ENCODE assay signal across 1 cellular context in the genomic region with DNA sequence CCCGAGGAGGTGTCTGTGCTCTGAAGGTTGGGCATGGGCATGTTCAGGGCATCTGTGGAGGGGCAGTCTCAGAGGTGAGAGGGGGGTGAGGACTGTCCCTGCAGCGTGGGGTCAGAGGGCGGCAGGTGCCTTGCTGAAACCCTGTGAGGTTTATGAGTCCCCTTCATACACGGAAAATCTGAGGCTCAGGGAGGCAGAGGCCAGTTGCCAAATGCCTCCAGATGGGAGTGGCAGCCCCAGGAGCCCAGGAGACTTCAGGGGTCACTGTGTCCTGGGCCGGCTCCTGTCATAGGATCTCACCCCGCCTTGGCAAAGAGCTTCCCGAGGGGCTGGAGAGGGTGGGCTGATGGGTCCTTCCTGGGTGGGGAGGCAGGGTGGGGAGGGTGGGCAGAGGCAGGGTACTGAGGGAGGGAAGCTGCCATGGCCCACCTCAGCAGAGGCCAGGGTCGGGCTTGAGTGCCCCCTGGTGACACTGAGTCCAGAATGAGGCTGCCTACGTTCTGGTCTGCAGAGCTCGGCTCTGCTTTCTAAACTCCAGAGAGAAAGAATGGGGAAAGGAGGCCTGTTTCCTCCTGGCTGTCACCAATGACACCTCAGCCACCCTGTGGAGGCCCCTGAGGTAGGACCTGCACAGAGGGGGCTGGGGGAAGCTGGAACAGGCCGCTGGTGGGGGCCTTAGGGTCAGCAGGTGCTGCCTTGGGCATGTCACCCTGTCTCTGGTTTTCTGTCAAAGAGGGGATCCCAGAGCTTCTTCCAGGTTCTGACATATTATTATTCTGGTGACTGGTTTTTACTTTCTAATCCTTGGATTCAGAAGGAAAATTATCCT.
TF ChIP-seq lines count a peak whose summit lies in the region.

No MANE protein-coding gene starts in this region.

TF ChIP-seq in SK-N-SH, 30 proteins besides CTCF, POLR2A, EP300 and RAD21 (continued from another document):
- TF ChIP-seq POLR2AphosphoS5 (IDR thresholded peaks at IDR 0.05; ENCODE audit: low read depth, low read length) (no peak), MAX (IDR thresholded peaks at IDR 0.05; ENCODE audit: low read depth) (no peak), JUND (IDR thresholded peaks at IDR 0.05) (no peak), IRF3 (IDR thresholded peaks at IDR 0.05; ENCODE audit: low read depth, low read length) (no peak), CHD2 (IDR thresholded peaks at IDR 0.05; ENCODE audit: low read length, partially characterized antibody) (no peak), ZBTB33 (IDR thresholded peaks at IDR 0.05; ENCODE audit: borderline replicate concordance, low read depth) (no peak), FOXM1 (IDR thresholded peaks at IDR 0.05; ENCODE audit: low read depth) (no peak), SMC3 (IDR thresholded peaks at IDR 0.05; ENCODE audit: low read depth, low read length) (no peak), SIN3A (IDR thresholded peaks at IDR 0.05; ENCODE audit: borderline replicate concordance, low read depth, low read length) (no peak), USF2 (IDR thresholded peaks at IDR 0.05; ENCODE audit: borderline replicate concordance, low read depth, low read length) (no peak), NFIC (IDR thresholded peaks at IDR 0.05; ENCODE audit: borderline replicate concordance) (no peak), YY1 (IDR thresholded peaks at IDR 0.05; ENCODE audit: low read depth) (no peak), TAF1 (IDR thresholded peaks at IDR 0.05; ENCODE audit: borderline replicate concordance, low read depth, low read length) (no peak), NRF1 (IDR thresholded peaks at IDR 0.05; ENCODE audit: low read depth, low read length) (no peak), RXRA (IDR thresholded peaks at IDR 0.05; ENCODE audit: borderline replicate concordance, low read depth) (no peak), GABPA (IDR thresholded peaks at IDR 0.05; ENCODE audit: low read depth) (no peak)
- TF ChIP-seq, protein P1, sequence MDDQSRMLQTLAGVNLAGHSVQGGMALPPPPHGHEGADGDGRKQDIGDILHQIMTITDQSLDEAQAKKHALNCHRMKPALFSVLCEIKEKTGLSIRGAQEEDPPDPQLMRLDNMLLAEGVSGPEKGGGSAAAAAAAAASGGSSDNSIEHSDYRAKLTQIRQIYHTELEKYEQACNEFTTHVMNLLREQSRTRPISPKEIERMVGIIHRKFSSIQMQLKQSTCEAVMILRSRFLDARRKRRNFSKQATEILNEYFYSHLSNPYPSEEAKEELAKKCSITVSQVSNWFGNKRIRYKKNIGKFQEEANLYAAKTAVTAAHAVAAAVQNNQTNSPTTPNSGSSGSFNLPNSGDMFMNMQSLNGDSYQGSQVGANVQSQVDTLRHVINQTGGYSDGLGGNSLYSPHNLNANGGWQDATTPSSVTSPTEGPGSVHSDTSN (IDR thresholded peaks at IDR 0.05): no peak
- TF ChIP-seq, protein P2, sequence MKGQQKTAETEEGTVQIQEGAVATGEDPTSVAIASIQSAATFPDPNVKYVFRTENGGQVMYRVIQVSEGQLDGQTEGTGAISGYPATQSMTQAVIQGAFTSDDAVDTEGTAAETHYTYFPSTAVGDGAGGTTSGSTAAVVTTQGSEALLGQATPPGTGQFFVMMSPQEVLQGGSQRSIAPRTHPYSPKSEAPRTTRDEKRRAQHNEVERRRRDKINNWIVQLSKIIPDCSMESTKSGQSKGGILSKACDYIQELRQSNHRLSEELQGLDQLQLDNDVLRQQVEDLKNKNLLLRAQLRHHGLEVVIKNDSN (IDR thresholded peaks at IDR 0.05; ENCODE audit: borderline replicate concordance, low read depth): no peak
TF ChIP-seq in SK-N-SH: peak in this region for 0.
